1 cellular context compared by ENCODE assay signal in the genomic region with DNA sequence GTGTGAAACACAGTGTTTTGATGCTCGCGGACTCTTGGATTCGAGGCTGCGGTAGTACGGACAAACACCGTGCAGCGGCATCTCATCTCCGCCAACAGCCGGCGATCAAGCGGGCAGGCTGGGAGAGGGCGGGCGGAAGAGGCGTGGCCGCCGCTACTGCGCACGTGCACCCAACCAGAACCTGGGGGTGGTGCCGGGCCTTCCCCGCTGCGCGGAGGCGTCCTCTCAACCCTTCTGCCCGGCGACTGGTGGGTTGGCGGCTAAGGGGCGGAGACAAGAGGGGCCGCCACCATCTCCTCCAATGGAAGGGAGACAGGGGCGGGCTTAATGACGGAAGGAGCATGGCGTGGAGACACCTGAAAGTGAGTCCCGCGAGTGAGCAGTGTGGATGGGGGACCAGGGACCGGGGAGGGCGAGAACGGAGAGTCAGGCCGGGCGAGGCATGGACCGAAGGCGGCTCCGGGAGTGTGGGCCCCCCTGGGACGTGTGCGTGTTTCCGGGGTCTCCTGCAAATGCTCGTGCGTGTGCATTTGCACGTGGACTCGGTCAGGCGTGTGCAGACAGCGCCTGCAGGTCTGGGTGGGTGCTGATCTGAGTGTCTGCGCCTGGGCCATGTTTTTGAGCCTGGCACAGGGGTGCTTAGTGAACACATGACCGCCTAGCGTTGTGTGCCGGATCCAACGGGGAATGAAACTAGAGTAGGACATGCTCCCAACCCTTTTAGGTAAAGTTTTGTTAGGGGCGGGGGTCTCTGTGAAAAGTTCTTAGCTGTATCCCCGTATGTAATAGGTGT.
A peak's percentile ranks its signal among the peaks of the same experiment; 100 is the strongest.
TF ChIP-seq lines count a peak whose summit lies in the region.

A gene (plus strand): TSS at position 321 of the 793 bp plus-strand sequence. CDS start 21 bp downstream, at position 342.

TF ChIP-seq in HepG2, 621 proteins besides CTCF, POLR2A, EP300 and RAD21 (continued from another document and continues in another):
- TF ChIP-seq, protein P1, sequence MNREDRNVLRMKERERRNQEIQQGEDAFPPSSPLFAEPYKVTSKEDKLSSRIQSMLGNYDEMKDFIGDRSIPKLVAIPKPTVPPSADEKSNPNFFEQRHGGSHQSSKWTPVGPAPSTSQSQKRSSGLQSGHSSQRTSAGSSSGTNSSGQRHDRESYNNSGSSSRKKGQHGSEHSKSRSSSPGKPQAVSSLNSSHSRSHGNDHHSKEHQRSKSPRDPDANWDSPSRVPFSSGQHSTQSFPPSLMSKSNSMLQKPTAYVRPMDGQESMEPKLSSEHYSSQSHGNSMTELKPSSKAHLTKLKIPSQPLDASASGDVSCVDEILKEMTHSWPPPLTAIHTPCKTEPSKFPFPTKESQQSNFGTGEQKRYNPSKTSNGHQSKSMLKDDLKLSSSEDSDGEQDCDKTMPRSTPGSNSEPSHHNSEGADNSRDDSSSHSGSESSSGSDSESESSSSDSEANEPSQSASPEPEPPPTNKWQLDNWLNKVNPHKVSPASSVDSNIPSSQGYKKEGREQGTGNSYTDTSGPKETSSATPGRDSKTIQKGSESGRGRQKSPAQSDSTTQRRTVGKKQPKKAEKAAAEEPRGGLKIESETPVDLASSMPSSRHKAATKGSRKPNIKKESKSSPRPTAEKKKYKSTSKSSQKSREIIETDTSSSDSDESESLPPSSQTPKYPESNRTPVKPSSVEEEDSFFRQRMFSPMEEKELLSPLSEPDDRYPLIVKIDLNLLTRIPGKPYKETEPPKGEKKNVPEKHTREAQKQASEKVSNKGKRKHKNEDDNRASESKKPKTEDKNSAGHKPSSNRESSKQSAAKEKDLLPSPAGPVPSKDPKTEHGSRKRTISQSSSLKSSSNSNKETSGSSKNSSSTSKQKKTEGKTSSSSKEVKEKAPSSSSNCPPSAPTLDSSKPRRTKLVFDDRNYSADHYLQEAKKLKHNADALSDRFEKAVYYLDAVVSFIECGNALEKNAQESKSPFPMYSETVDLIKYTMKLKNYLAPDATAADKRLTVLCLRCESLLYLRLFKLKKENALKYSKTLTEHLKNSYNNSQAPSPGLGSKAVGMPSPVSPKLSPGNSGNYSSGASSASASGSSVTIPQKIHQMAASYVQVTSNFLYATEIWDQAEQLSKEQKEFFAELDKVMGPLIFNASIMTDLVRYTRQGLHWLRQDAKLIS (CRISPR knock-in tag; IDR thresholded peaks at IDR 0.05): 0 out of 2 replicates have a peak, but pooled peaks have one; percentile 73
- TF ChIP-seq ZNF121 (CRISPR knock-in tag; IDR thresholded peaks at IDR 0.05): no peak
- peak; percentile 43; the same call in 1 of the 2 replicates for TF ChIP-seq ZFP90 (CRISPR knock-in tag; IDR thresholded peaks at IDR 0.05; ENCODE audit: borderline replicate concordance)
- no peak for TF ChIP-seq CHD4 (IDR thresholded peaks at IDR 0.05; ENCODE audit: borderline replicate concordance, low read length)
- 0 out of 2 replicates have a peak, but pooled peaks have one; percentile 58 for TF ChIP-seq PRMT3 (CRISPR knock-in tag; IDR thresholded peaks at IDR 0.05; ENCODE audit: borderline replicate concordance, low read depth)
- no peak; the same call in 1 of the 2 replicates for TF ChIP-seq CAMTA2 (CRISPR knock-in tag; IDR thresholded peaks at IDR 0.05; ENCODE audit: borderline replicate concordance)
- 0 out of 2 replicates have a peak, but pooled peaks have one; percentile 68 for TF ChIP-seq PAX8 (CRISPR knock-in tag; IDR thresholded peaks at IDR 0.05; ENCODE audit: borderline replicate concordance)
- 0 out of 2 replicates have a peak, but pooled peaks have one; percentile 53 for TF ChIP-seq ZNF674 (CRISPR knock-in tag; IDR thresholded peaks at IDR 0.05; ENCODE audit: low read depth)
- TF ChIP-seq POLR2AphosphoS5 (IDR thresholded peaks at IDR 0.05; ENCODE audit: low read depth, low read length): peak; percentile 97
- TF ChIP-seq, protein P2, sequence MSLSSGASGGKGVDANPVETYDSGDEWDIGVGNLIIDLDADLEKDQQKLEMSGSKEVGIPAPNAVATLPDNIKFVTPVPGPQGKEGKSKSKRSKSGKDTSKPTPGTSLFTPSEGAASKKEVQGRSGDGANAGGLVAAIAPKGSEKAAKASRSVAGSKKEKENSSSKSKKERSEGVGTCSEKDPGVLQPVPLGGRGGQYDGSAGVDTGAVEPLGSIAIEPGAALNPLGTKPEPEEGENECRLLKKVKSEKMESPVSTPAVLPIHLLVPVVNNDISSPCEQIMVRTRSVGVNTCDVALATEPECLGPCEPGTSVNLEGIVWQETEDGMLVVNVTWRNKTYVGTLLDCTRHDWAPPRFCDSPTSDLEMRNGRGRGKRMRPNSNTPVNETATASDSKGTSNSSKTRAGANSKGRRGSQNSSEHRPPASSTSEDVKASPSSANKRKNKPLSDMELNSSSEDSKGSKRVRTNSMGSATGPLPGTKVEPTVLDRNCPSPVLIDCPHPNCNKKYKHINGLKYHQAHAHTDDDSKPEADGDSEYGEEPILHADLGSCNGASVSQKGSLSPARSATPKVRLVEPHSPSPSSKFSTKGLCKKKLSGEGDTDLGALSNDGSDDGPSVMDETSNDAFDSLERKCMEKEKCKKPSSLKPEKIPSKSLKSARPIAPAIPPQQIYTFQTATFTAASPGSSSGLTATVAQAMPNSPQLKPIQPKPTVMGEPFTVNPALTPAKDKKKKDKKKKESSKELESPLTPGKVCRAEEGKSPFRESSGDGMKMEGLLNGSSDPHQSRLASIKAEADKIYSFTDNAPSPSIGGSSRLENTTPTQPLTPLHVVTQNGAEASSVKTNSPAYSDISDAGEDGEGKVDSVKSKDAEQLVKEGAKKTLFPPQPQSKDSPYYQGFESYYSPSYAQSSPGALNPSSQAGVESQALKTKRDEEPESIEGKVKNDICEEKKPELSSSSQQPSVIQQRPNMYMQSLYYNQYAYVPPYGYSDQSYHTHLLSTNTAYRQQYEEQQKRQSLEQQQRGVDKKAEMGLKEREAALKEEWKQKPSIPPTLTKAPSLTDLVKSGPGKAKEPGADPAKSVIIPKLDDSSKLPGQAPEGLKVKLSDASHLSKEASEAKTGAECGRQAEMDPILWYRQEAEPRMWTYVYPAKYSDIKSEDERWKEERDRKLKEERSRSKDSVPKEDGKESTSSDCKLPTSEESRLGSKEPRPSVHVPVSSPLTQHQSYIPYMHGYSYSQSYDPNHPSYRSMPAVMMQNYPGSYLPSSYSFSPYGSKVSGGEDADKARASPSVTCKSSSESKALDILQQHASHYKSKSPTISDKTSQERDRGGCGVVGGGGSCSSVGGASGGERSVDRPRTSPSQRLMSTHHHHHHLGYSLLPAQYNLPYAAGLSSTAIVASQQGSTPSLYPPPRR (CRISPR knock-in tag; IDR thresholded peaks at IDR 0.05; ENCODE audit: borderline replicate concordance): peak; percentile 78
- TF ChIP-seq SRSF1 (optimal IDR thresholded peaks at IDR 0.05; ENCODE audit: low read depth, low read length): peak; percentile 57
- TF ChIP-seq, protein P3, sequence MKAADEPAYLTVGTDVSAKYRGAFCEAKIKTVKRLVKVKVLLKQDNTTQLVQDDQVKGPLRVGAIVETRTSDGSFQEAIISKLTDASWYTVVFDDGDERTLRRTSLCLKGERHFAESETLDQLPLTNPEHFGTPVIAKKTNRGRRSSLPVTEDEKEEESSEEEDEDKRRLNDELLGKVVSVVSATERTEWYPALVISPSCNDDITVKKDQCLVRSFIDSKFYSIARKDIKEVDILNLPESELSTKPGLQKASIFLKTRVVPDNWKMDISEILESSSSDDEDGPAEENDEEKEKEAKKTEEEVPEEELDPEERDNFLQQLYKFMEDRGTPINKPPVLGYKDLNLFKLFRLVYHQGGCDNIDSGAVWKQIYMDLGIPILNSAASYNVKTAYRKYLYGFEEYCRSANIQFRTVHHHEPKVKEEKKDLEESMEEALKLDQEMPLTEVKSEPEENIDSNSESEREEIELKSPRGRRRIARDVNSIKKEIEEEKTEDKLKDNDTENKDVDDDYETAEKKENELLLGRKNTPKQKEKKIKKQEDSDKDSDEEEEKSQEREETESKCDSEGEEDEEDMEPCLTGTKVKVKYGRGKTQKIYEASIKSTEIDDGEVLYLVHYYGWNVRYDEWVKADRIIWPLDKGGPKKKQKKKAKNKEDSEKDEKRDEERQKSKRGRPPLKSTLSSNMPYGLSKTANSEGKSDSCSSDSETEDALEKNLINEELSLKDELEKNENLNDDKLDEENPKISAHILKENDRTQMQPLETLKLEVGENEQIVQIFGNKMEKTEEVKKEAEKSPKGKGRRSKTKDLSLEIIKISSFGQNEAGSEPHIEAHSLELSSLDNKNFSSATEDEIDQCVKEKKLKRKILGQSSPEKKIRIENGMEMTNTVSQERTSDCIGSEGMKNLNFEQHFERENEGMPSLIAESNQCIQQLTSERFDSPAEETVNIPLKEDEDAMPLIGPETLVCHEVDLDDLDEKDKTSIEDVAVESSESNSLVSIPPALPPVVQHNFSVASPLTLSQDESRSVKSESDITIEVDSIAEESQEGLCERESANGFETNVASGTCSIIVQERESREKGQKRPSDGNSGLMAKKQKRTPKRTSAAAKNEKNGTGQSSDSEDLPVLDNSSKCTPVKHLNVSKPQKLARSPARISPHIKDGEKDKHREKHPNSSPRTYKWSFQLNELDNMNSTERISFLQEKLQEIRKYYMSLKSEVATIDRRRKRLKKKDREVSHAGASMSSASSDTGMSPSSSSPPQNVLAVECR (CRISPR knock-in tag; IDR thresholded peaks at IDR 0.05; ENCODE audit: borderline replicate concordance): peak; percentile 98
- no peak for TF ChIP-seq ZNF562 (CRISPR knock-in tag; IDR thresholded peaks at IDR 0.05; ENCODE audit: borderline replicate concordance)
- no peak for TF ChIP-seq MATR3 (CRISPR knock-in tag; IDR thresholded peaks at IDR 0.05)
- TF ChIP-seq ZNF672 (CRISPR knock-in tag; IDR thresholded peaks at IDR 0.05): no peak
- TF ChIP-seq NBN (conservative IDR thresholded peaks at IDR 0.05): no peak
- peak; percentile 10; the same call in 1 of the 2 replicates for TF ChIP-seq ZFP37 (CRISPR knock-in tag; IDR thresholded peaks at IDR 0.05; ENCODE audit: borderline replicate concordance)
- peak; percentile 99 for TF ChIP-seq ZNF891 (CRISPR knock-in tag; IDR thresholded peaks at IDR 0.05)
- TF ChIP-seq CBFB (CRISPR knock-in tag; IDR thresholded peaks at IDR 0.05): 0 out of 2 replicates have a peak, but pooled peaks have one; percentile 52
- peak; percentile 82; the same call in 1 of the 2 replicates for TF ChIP-seq TMF1 (CRISPR knock-in tag; IDR thresholded peaks at IDR 0.05; ENCODE audit: low read depth)
- no peak for TF ChIP-seq PLRG1 (conservative IDR thresholded peaks at IDR 0.05)
- peak; percentile 49; the same call in 1 of the 2 replicates for TF ChIP-seq ZKSCAN8 (CRISPR knock-in tag; IDR thresholded peaks at IDR 0.05; ENCODE audit: borderline replicate concordance)
- TF ChIP-seq, protein P4, sequence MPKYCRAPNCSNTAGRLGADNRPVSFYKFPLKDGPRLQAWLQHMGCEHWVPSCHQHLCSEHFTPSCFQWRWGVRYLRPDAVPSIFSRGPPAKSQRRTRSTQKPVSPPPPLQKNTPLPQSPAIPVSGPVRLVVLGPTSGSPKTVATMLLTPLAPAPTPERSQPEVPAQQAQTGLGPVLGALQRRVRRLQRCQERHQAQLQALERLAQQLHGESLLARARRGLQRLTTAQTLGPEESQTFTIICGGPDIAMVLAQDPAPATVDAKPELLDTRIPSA (CRISPR knock-in tag; IDR thresholded peaks at IDR 0.05; ENCODE audit: borderline replicate concordance): 0 out of 2 replicates have a peak, but pooled peaks have one; percentile 19
- peak; percentile 72; the same call in 1 of the 2 replicates for TF ChIP-seq ETV5 (CRISPR knock-in tag; IDR thresholded peaks at IDR 0.05; ENCODE audit: borderline replicate concordance)
- 0 out of 2 replicates have a peak, but pooled peaks have one; percentile 12 for TF ChIP-seq ONECUT2 (CRISPR knock-in tag; IDR thresholded peaks at IDR 0.05)
- TF ChIP-seq ZNF75D (CRISPR knock-in tag; IDR thresholded peaks at IDR 0.05; ENCODE audit: borderline replicate concordance): no peak
- no peak for TF ChIP-seq ZNF234 (CRISPR knock-in tag; conservative IDR thresholded peaks at IDR 0.05)
- no peak for TF ChIP-seq MZF1 (CRISPR knock-in tag; IDR thresholded peaks at IDR 0.05; ENCODE audit: borderline replicate concordance)
- no peak for TF ChIP-seq ZNF775 (CRISPR knock-in tag; IDR thresholded peaks at IDR 0.05; ENCODE audit: borderline replicate concordance)
- no peak; the same call in 1 of the 2 replicates for TF ChIP-seq GFI1 (CRISPR knock-in tag; IDR thresholded peaks at IDR 0.05; ENCODE audit: borderline replicate concordance)
- TF ChIP-seq RCOR2 (CRISPR knock-in tag; IDR thresholded peaks at IDR 0.05): no peak
- no peak for TF ChIP-seq HMG20A (CRISPR knock-in tag; IDR thresholded peaks at IDR 0.05; ENCODE audit: borderline replicate concordance)
- peak; percentile 19; the same call in 1 of the 2 replicates for TF ChIP-seq RFXAP (CRISPR knock-in tag; IDR thresholded peaks at IDR 0.05; ENCODE audit: borderline replicate concordance)
- TF ChIP-seq, protein P5, sequence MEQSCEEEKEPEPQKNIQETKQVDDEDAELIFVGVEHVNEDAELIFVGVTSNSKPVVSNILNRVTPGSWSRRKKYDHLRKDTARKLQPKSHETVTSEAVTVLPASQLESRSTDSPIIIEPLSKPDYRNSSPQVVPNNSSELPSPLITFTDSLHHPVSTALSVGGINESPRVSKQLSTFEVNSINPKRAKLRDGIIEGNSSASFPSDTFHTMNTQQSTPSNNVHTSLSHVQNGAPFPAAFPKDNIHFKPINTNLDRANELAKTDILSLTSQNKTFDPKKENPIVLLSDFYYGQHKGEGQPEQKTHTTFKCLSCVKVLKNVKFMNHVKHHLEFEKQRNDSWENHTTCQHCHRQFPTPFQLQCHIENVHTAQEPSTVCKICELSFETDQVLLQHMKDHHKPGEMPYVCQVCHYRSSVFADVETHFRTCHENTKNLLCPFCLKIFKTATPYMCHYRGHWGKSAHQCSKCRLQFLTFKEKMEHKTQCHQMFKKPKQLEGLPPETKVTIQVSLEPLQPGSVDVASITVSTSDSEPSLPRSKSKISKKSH (CRISPR knock-in tag; IDR thresholded peaks at IDR 0.05; ENCODE audit: borderline replicate concordance): peak; percentile 95
- TF ChIP-seq ATRX (CRISPR knock-in tag; IDR thresholded peaks at IDR 0.05; ENCODE audit: borderline replicate concordance): no peak
- TF ChIP-seq NR2F6 (IDR thresholded peaks at IDR 0.05): no peak
- peak; percentile 10; the same call in 1 of the 2 replicates for TF ChIP-seq NR2F6 (CRISPR knock-in tag; IDR thresholded peaks at IDR 0.05)
- TF ChIP-seq ZNF530 (CRISPR knock-in tag; IDR thresholded peaks at IDR 0.05; ENCODE audit: low read depth): no peak
- no peak for TF ChIP-seq ZFP62 (CRISPR knock-in tag; IDR thresholded peaks at IDR 0.05)
- TF ChIP-seq ZNF788 (CRISPR knock-in tag; IDR thresholded peaks at IDR 0.05; ENCODE audit: borderline replicate concordance): peak; percentile 72; the same call in 1 of the 2 replicates
- no peak for TF ChIP-seq ZFAT (CRISPR knock-in tag; conservative IDR thresholded peaks at IDR 0.05)
- TF ChIP-seq ZNF160 (CRISPR knock-in tag; IDR thresholded peaks at IDR 0.05): peak; percentile 84; the same call in 1 of the 2 replicates
- no peak for TF ChIP-seq NFE2L2 (IDR thresholded peaks at IDR 0.05; ENCODE audit: low read length)
- peak; percentile 33; the same call in 1 of the 2 replicates for TF ChIP-seq GZF1 (CRISPR knock-in tag; IDR thresholded peaks at IDR 0.05)
- TF ChIP-seq ZNF34 (CRISPR knock-in tag; IDR thresholded peaks at IDR 0.05; ENCODE audit: borderline replicate concordance): no peak
- TF ChIP-seq, protein P6, sequence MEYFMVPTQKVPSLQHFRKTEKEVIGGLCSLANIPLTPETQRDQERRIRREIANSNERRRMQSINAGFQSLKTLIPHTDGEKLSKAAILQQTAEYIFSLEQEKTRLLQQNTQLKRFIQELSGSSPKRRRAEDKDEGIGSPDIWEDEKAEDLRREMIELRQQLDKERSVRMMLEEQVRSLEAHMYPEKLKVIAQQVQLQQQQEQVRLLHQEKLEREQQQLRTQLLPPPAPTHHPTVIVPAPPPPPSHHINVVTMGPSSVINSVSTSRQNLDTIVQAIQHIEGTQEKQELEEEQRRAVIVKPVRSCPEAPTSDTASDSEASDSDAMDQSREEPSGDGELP (IDR thresholded peaks at IDR 0.05; ENCODE audit: borderline replicate concordance, low read depth): peak; percentile 12; the same call in 1 of the 2 replicates
- no peak for TF ChIP-seq FLYWCH1 (CRISPR knock-in tag; IDR thresholded peaks at IDR 0.05)
